ENCODE assay signal across 7 cellular contexts in genomic region chr17:63838586-63839184, GRCh38. TPM values are rescaled to one million over a fixed set of nuclear protein-coding genes. Genes with fewer than 3 reads are reported as not detected.
DNase-seq lines count a peak whose midpoint lies in the region; ATAC-seq and TF ChIP-seq lines count a peak whose summit lies in the region.

No MANE protein-coding gene starts in this region.

- H3K27me3 ChIP-seq in PC-3 (ENCODE audit: low read length) (no peaks in the 10 kb centered on the region), esophagus squamous epithelium (no peaks in the 10 kb centered on the region), neural progenitor cell (no peaks in the 10 kb centered on the region)

- peak overlapping the region; percentile 14; the same call in 1 of the 2 replicates for H3K4me3 ChIP-seq in PC-3 (ENCODE audit: low read length)
- peak overlapping the region; percentile 1 to 95 (median 58) for H3K4me3 ChIP-seq in esophagus squamous epithelium
- H3K4me3 ChIP-seq in neural progenitor cell, result no peak overlapping the region

- peak in 1 of 4 donors; percentile 28 for TF ChIP-seq POLR2A in esophagus squamous epithelium (IDR thresholded peaks at IDR 0.05)

- CTCF ChIA-PET in PC-3 (lab: Charles Lee), result interaction anchor here (0.6 kb wide), 1 partner anchor 10 kb away, joined by 3 read pairs; no protein-coding TSS in a partner anchor

- ATAC-seq in PC-3, result no peak
- ATAC-seq in HG03469 (IDR thresholded peaks at IDR 0.05; ENCODE audit: unreplicated experiment), result no peak
- no peak for ATAC-seq in HG03045 (IDR thresholded peaks at IDR 0.05; ENCODE audit: unreplicated experiment)

- no peaks in the 10 kb centered on the region for H3K27me3 Mint-ChIP-seq in neural progenitor cell (ENCODE audit: insufficient read depth, low read depth)

- no peaks in the 10 kb centered on the region for H3K9me2 ChIP-seq in PC-3 (replicated peaks; ENCODE audit: low read length)

- 3 to 46% methylated on average over 4 to 5 of the region's 7 CpGs for WGBS in esophagus squamous epithelium, 2 donors

- H3K36me3 ChIP-seq in PC-3 (ENCODE audit: low read depth, low read length), result peaks cover 22% of the 10 kb centered on the region; the same call in 1 of the 2 replicates
- H3K36me3 ChIP-seq in esophagus squamous epithelium, result peaks cover 14 to 39% (median 32%) of the 10 kb centered on the region in 3 donors
- no peaks in the 10 kb centered on the region for H3K36me3 ChIP-seq in neural progenitor cell

- TF ChIP-seq CTCF in PC-3 (conservative IDR thresholded peaks at IDR 0.05; ENCODE audit: low read depth, low read length), result no peak
- no peak for TF ChIP-seq CTCF in esophagus squamous epithelium (IDR thresholded peaks at IDR 0.05)
- TF ChIP-seq CTCF in neural progenitor cell (IDR thresholded peaks at IDR 0.05), result no peak

- H3K27ac Mint-ChIP-seq in neural progenitor cell, result peak overlapping the region; percentile 29

- H3K79me2 ChIP-seq in PC-3 (ENCODE audit: low read length), result peaks cover 58% of the 10 kb centered on the region
- H3K79me2 ChIP-seq in neural progenitor cell (ENCODE audit: low read depth), result peaks cover 46% of the 10 kb centered on the region

- no peak overlapping the region for H2AFZ ChIP-seq in PC-3 (ENCODE audit: low read length)
- H2AFZ ChIP-seq in neural progenitor cell (replicated peaks), result no peak overlapping the region

- POLR2A ChIA-PET in PC-3 (lab: Charles Lee; ENCODE audit: unreplicated experiment), result no interaction called here

- H3F3A ChIP-seq in PC-3 (ENCODE audit: low read length, unreplicated experiment), result no peaks in the 10 kb centered on the region
- peaks cover 33% of the 10 kb centered on the region for H3F3A ChIP-seq in neural progenitor cell (ENCODE audit: low read depth)

- H3K36me3 Mint-ChIP-seq in neural progenitor cell, result peaks cover 7% of the 10 kb centered on the region

- DNase-seq in GM04504 (ENCODE audit: low read depth) (peak; percentile 52), PC-3 (peak; percentile 75), esophagus squamous epithelium (lab: John Stamatoyannopoulos, UW) (no peak), neural progenitor cell (ENCODE audit: low spot score) (no peak), GM19240 (ENCODE audit: insufficient read length, low spot score) (no peak)

- H4K20me1 ChIP-seq in PC-3 (ENCODE audit: low read length) (0 out of 2 replicates have a peak, but pooled peaks cover 6% of the 10 kb centered on the region), neural progenitor cell (ENCODE audit: low read depth) (peaks cover 29% of the 10 kb centered on the region)

- no peak overlapping the region for H3K27ac ChIP-seq in PC-3 (ENCODE audit: low read length)
- peak overlapping the region; percentile 92 to 97 (median 94) for H3K27ac ChIP-seq in esophagus squamous epithelium
- peak overlapping the region; percentile 30 for H3K27ac ChIP-seq in neural progenitor cell

- BruUV-seq in PC-3 (replicated peaks; lab: Mats Ljungman, UMichigan), result no TSS peak

- H3K9me3 Mint-ChIP-seq in neural progenitor cell, result no peaks in the 10 kb centered on the region

- peak overlapping the region; percentile 66 for H3K4me2 ChIP-seq in PC-3 (ENCODE audit: low read length)
- H3K4me2 ChIP-seq in neural progenitor cell, result peak overlapping the region; percentile 31

- H3K4me1 ChIP-seq in PC-3 (ENCODE audit: insufficient read depth, low read length) (peaks cover 33% of the 10 kb centered on the region), esophagus squamous epithelium (peaks cover 44 to 86% (median 55%) of the 10 kb centered on the region in 3 donors), neural progenitor cell (peaks cover 21% of the 10 kb centered on the region)

- H3K9ac ChIP-seq in PC-3 (ENCODE audit: low read length) (no peak overlapping the region), neural progenitor cell (peak overlapping the region; percentile 2)

- H3K9me3 ChIP-seq in PC-3 (ENCODE audit: low read length), result no peaks in the 10 kb centered on the region
- H3K9me3 ChIP-seq in esophagus squamous epithelium, result no peaks in the 10 kb centered on the region
- no peaks in the 10 kb centered on the region for H3K9me3 ChIP-seq in neural progenitor cell (ENCODE audit: low read depth)

- peak overlapping the region; percentile 61 for H3K4me3 Mint-ChIP-seq in neural progenitor cell

- H3K4me1 Mint-ChIP-seq in neural progenitor cell, result peaks cover 27% of the 10 kb centered on the region

- intact Hi-C loops in PC-3 (cut with micrococcal nuclease), result no loop called here
- intact Hi-C loops in esophagus squamous epithelium (cut with DNase I), result no loop called here

RNA-seq across cellular contexts. Expression of gene SMARCD2, which starts 3.8 kb away (rescaled TPM):
- 152 and 156 TPM in 2 replicates for total RNA-seq in PC-3 (2014; rRNA removed)
- total RNA-seq in esophagus squamous epithelium, result 100 to 1,000 TPM; 111 to 161 (median 133) TPM
- 80.7 and 100 TPM in 2 replicates for total RNA-seq in neural progenitor cell (ENCODE audit: low replicate concordance)

RNA-seq across cellular contexts. Expression of gene FTSJ3, which starts 11.2 kb away (rescaled TPM):
- total RNA-seq in PC-3 (2014; rRNA removed) (82.4 and 112 TPM in 2 replicates), esophagus squamous epithelium (10 to 100 TPM; 19.8 to 52.3 (median 29.0) TPM), neural progenitor cell (ENCODE audit: low replicate concordance) (21.8 and 44.3 TPM in 2 replicates)

RNA-seq across cellular contexts. Expression of gene PSMC5, which starts 11.5 kb away (rescaled TPM):
- 163 and 205 TPM in 2 replicates for total RNA-seq in PC-3 (2014; rRNA removed)
- 10 to 100 TPM; 55.0 to 87.9 (median 80.7) TPM for total RNA-seq in esophagus squamous epithelium
- 49.6 and 69.7 TPM in 2 replicates for total RNA-seq in neural progenitor cell (ENCODE audit: low replicate concordance)

RNA-seq across cellular contexts. Expression of gene CSH2, which starts 34.8 kb away (rescaled TPM):
- total RNA-seq in PC-3 (2014; rRNA removed), result not detected in 2 replicates
- not detected for total RNA-seq in esophagus squamous epithelium
- total RNA-seq in neural progenitor cell (ENCODE audit: low replicate concordance), result not detected in 2 replicates

RNA-seq across cellular contexts. Expression of gene GH2, which starts 43.1 kb away (rescaled TPM):
- not detected in 2 replicates for total RNA-seq in PC-3 (2014; rRNA removed)
- not detected for total RNA-seq in esophagus squamous epithelium
- total RNA-seq in neural progenitor cell (ENCODE audit: low replicate concordance), result not detected in 2 replicates

Comparison
In these comparisons a context has a peak if more than half of its experiments do, and no peak if none do; other contexts are left out.
1. DNase-seq: peak in GM04504 (single experiment) and PC-3 (single experiment); none in esophagus squamous epithelium (single experiment), neural progenitor cell (single experiment) and GM19240 (single experiment).